Comparison of ENCODE assay signal across 16 cellular contexts in genomic region chr1:3561801-3562200, GRCh38. TPM values are rescaled to one million over a fixed set of nuclear protein-coding genes. Genes with fewer than 3 reads are reported as not detected.
A peak's percentile ranks its signal among the peaks of the same experiment; 100 is the strongest.
DNase-seq lines count a peak whose midpoint lies in the region; ATAC-seq and TF ChIP-seq lines count a peak whose summit lies in the region.
"Had no signal": no experiment of that assay in that cellular context is flagged by ENCODE, and none has a peak within 500 bp of the region (broad histone marks: within the 10 kb centered on the region; RNA-seq: fewer than 3 reads in every experiment).

No MANE protein-coding gene starts in this region.

- H3K27ac ChIP-seq in RWPE1 (peak overlapping the region; percentile 38), testis (peak overlapping the region; percentile 17 to 68), right lobe of liver (no peak overlapping the region)
- H3K27ac ChIP-seq: GM23248 had no signal

- H3K4me3 ChIP-seq in testis (no peak overlapping the region), right lobe of liver (no peak overlapping the region)
- H3K4me3 ChIP-seq: GM23248 had no signal

- H3K27me3 Mint-ChIP-seq in T-helper 17 cell (peaks cover 29% of the 10 kb centered on the region), nephron (ENCODE audit: low read depth) (peaks cover 10% of the 10 kb centered on the region)

- intact Hi-C loops in testis (cut with DNase I; ENCODE audit: low total_unique reads) (no loop called here), right lobe of liver (cut with DNase I) (no loop called here)

- WGBS in testis, 2 donors, result 47 to 65% methylated on average over 10 of the region's 10 CpGs
- 36% methylated on average over 8 of the region's 10 CpGs for WGBS in right lobe of liver (ENCODE audit: insufficient coverage, low coverage, low lambda C conversion rate, missing lambda C conversion rate)

- CTCF ChIA-PET in RWPE1 (lab: Yijun Ruan, JAX), result interaction anchor here (0.6 to 1.0 kb wide), 3 partner anchors 57 to 1541 kb away, joined by 3 to 4 read pairs (median 3); no protein-coding TSS in a partner anchor

- H3K27me3 ChIP-seq in testis (no peaks in the 10 kb centered on the region), right lobe of liver (no peaks in the 10 kb centered on the region)

- H3K36me3 ChIP-seq in testis (ENCODE audit: low read depth, missing control alignments), result no peaks in the 10 kb centered on the region
- no peaks in the 10 kb centered on the region for H3K36me3 ChIP-seq in right lobe of liver

- peaks cover 5% of the 10 kb centered on the region for H3K36me3 Mint-ChIP-seq in T-helper 17 cell (ENCODE audit: low read depth)
- H3K36me3 Mint-ChIP-seq in nephron (ENCODE audit: low read depth), result no peaks in the 10 kb centered on the region
- H3K36me3 Mint-ChIP-seq: CD4-positive, alpha-beta memory T cell had no signal

- H3K4me1 ChIP-seq in testis, result peaks cover 16% of the 10 kb centered on the region
- H3K4me1 ChIP-seq in right lobe of liver, result no peaks in the 10 kb centered on the region

- H3K27ac Mint-ChIP-seq in T-helper 17 cell (peak overlapping the region; percentile 70), nephron (peak overlapping the region in 2 of 3 experiments; percentile 41 to 62)
- H3K27ac Mint-ChIP-seq: CD4-positive, alpha-beta memory T cell had no signal

- no peaks in the 10 kb centered on the region for H3K9me3 Mint-ChIP-seq in nephron

- no peak overlapping the region for H3K4me3 Mint-ChIP-seq in T-helper 17 cell
- no peak overlapping the region for H3K4me3 Mint-ChIP-seq in nephron
- H3K4me3 Mint-ChIP-seq: CD4-positive, alpha-beta memory T cell had no signal

- POLR2A ChIA-PET in RWPE1 (lab: Yijun Ruan, JAX; ENCODE audit: low non-redundant PET), result no interaction called here

- peaks cover 7% of the 10 kb centered on the region for H3K4me1 Mint-ChIP-seq in T-helper 17 cell
- H3K4me1 Mint-ChIP-seq in nephron, result peaks cover 26% of the 10 kb centered on the region

- TF ChIP-seq CTCF in RWPE1 (conservative IDR thresholded peaks at IDR 0.05; ENCODE audit: low read depth), result no peak
- TF ChIP-seq CTCF in nephron (IDR thresholded peaks at IDR 0.05; ENCODE audit: unreplicated experiment in 3 of 3), result no peak
- TF ChIP-seq CTCF in testis (IDR thresholded peaks at IDR 0.05), result no peak
- TF ChIP-seq CTCF in right lobe of liver (IDR thresholded peaks at IDR 0.05), result no peak

- no peak for DNase-seq in RWPE1 (ENCODE audit: low spot score)
- no peak for DNase-seq in T-helper 17 cell
- peak; percentile 43 for DNase-seq in testis
- DNase-seq in activated CD8-positive, alpha-beta memory T cell treated with anti-CD3 and anti-CD28 coated beads for 24 hours, result no peak
- DNase-seq in right lobe of liver, result no peak
- DNase-seq: Calu3; CD4-positive, alpha-beta memory T cell; COR-L47; DMS53; DMS79 treated with DMSO at 0.1 percent for 48 hours; GF-D8; GM23248; H7; HCEC 1CT had no signal

- ATAC-seq in T-helper 17 cell (no peak), GM19455 (IDR thresholded peaks at IDR 0.05; ENCODE audit: unreplicated experiment) (no peak), right lobe of liver (no peak)

- H3K9me3 ChIP-seq in T-helper 17 cell (ENCODE audit: control insufficient read depth, low read length, poor library complexity, severe bottlenecking) (no peaks in the 10 kb centered on the region), testis (no peaks in the 10 kb centered on the region), right lobe of liver (no peaks in the 10 kb centered on the region)

- TF ChIP-seq POLR2A in testis (IDR thresholded peaks at IDR 0.05), result no peak
- no peak for TF ChIP-seq POLR2A in right lobe of liver (IDR thresholded peaks at IDR 0.05)

RNA-seq across cellular contexts. Expression of gene MEGF6, which starts 49.5 kb away (rescaled TPM):
- 10 to 100 TPM; 63.1 to 63.8 TPM for total RNA-seq in T-helper 17 cell
- 10 to 100 TPM; 16.1 to 26.4 TPM for total RNA-seq in testis
- polyA plus RNA-seq in testis (ENCODE audit: insufficient read depth, low read depth, low replicate concordance), result 9.0 TPM
- total RNA-seq in right lobe of liver, result 1 to 10 TPM; 2.2 to 9.6 (median 4.4) TPM

Comparison
In these comparisons a context has a peak if more than half of its experiments do, and no peak if none do; other contexts are left out.
1. H3K27ac ChIP-seq: peak in RWPE1 (single experiment) and testis (2 of 2); none in right lobe of liver (0 of 3).